27 cellular contexts compared by ENCODE assay signal in genomic region chr17:33166472-33166871, GRCh38.
DNase-seq lines count a peak whose midpoint lies in the region; ATAC-seq, FAIRE-seq and TF ChIP-seq lines count a peak whose summit lies in the region.
"Had no signal": no experiment of that assay in that cellular context is flagged by ENCODE, and none has a peak within 500 bp of the region (broad histone marks: within the 10 kb centered on the region; RNA-seq: fewer than 3 reads in every experiment).

No MANE protein-coding gene starts in this region.

- H3K4me3 Mint-ChIP-seq in osteocyte (ENCODE audit: unreplicated experiment) = no peak overlapping the region
- H3K4me3 Mint-ChIP-seq: CD14-positive monocyte; CD4-positive, alpha-beta memory T cell; CD4-positive, CD25-positive, alpha-beta regulatory T cell; CD8-positive, alpha-beta memory T cell had no signal

- no peaks in the 10 kb centered on the region for H3K27me3 ChIP-seq in bronchial epithelial cell (ENCODE audit: control insufficient read depth, insufficient read depth, low read length)
- H3K27me3 ChIP-seq: BE2C, BLaER1 had no signal

- DNase-seq in bronchial epithelial cell (ENCODE audit: low read depth) (no peak), islet precursor cell (peak; percentile 42), osteocyte (ENCODE audit: extremely low spot score, unreplicated experiment) (peak; percentile 56), NCI-H187 treated with DMSO at 0.1 percent for 48 hours (lab: John Stamatoyannopoulos, UW) (no peak), iPS-NIHi11 (ENCODE audit: low spot score) (no peak)
- DNase-seq: 8988T; ACHN; BE2C; C1 segment of cervical spinal cord; CD4-positive, alpha-beta memory T cell; CD4-positive, CD25-positive, alpha-beta regulatory T cell; CD8-positive, alpha-beta memory T cell; COR-L47; DMS 273 treated with DMSO at 0.1 percent for 48 hours; DMS153; DMS53; DMS79; DND-41; EL; GDM1 had no signal

- H3K27ac Mint-ChIP-seq in osteocyte (ENCODE audit: unreplicated experiment) = no peak overlapping the region
- H3K27ac Mint-ChIP-seq: CD14-positive monocyte; CD4-positive, CD25-positive, alpha-beta regulatory T cell; CD8-positive, alpha-beta memory T cell had no signal

- H3K9me3 Mint-ChIP-seq in osteocyte (ENCODE audit: unreplicated experiment) = no peaks in the 10 kb centered on the region
- H3K9me3 Mint-ChIP-seq: CD8-positive, alpha-beta memory T cell had no signal

- no peaks in the 10 kb centered on the region for H3K36me3 ChIP-seq in bronchial epithelial cell (ENCODE audit: control insufficient read depth, insufficient read depth, low read length)
- H3K36me3 ChIP-seq: BE2C, BLaER1 had no signal

- H3K36me3 Mint-ChIP-seq in osteocyte (ENCODE audit: unreplicated experiment) = no peaks in the 10 kb centered on the region
- H3K36me3 Mint-ChIP-seq: CD14-positive monocyte; CD4-positive, alpha-beta memory T cell; CD4-positive, CD25-positive, alpha-beta regulatory T cell; CD8-positive, alpha-beta memory T cell had no signal

- H3K4me1 Mint-ChIP-seq in osteocyte (ENCODE audit: unreplicated experiment) = no peaks in the 10 kb centered on the region
- H3K4me1 Mint-ChIP-seq: CD14-positive monocyte; CD4-positive, alpha-beta memory T cell; CD4-positive, CD25-positive, alpha-beta regulatory T cell; CD8-positive, alpha-beta memory T cell had no signal

- FAIRE-seq in bronchial epithelial cell (lab: Jason Lieb, UNC) = peak; percentile 87
- FAIRE-seq: A204.1, GM12878, GM12892, GM18507 had no signal

- no peak overlapping the region for H3K4me3 ChIP-seq in bronchial epithelial cell (ENCODE audit: low read depth, low read length)
- H3K4me3 ChIP-seq: BLaER1, GM12878 had no signal

- ATAC-seq in HG03342 (IDR thresholded peaks at IDR 0.05; ENCODE audit: unreplicated experiment) = no peak
- ATAC-seq: GM12878 had no signal

- H3K27me3 Mint-ChIP-seq in osteocyte (ENCODE audit: unreplicated experiment) = no peaks in the 10 kb centered on the region
- H3K27me3 Mint-ChIP-seq: CD4-positive, CD25-positive, alpha-beta regulatory T cell had no signal

- TF ChIP-seq CTCF in bronchial epithelial cell (IDR thresholded peaks at IDR 0.05; ENCODE audit: insufficient read depth, low read length, severe bottlenecking) (no peak), osteocyte (IDR thresholded peaks at IDR 0.05) (no peak)

Comparison
In these comparisons a context has a peak if more than half of its experiments do, and no peak if none do; other contexts are left out.
1. DNase-seq: peak in islet precursor cell (single experiment) and osteocyte (single experiment); none in bronchial epithelial cell (single experiment), NCI-H187 treated with DMSO at 0.1 percent for 48 hours (single experiment) and iPS-NIHi11 (single experiment).